In the genomic region with DNA sequence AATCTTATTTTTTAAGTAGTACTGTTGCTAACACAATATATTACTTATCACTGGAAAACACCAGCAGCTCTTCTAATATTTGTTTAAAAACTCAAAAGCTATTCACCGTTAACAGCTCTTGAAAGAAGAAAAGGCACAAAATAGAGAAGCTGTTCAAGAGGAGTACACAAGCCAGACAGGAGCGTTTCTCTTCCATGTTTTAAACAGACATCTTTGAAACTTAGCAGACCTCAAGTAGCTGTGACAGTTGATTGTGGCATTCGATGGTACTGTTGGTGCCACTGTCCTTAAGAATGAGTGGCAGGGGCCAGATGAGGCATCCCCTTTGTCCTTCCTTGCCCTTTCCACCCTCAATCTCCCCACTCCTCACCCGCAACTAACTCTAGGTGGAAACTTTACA, we compare ENCODE assay signal across 21 cellular contexts.
DNase-seq lines count a peak whose midpoint lies in the region; ATAC-seq and TF ChIP-seq lines count a peak whose summit lies in the region.
"Had no signal": no experiment of that assay in that cellular context is flagged by ENCODE, and none has a peak within 500 bp of the region (broad histone marks: within the 10 kb centered on the region; RNA-seq: fewer than 3 reads in every experiment).

No MANE protein-coding gene starts in this region.

- ATAC-seq in left lung (peak; percentile 18), GM18870 (IDR thresholded peaks at IDR 0.05; ENCODE audit: unreplicated experiment) (no peak), HG03196 (IDR thresholded peaks at IDR 0.05; ENCODE audit: unreplicated experiment) (no peak)
- ATAC-seq: activated CD4-positive, alpha-beta T cell treated with anti-CD3 and anti-CD28 coated beads for 36 hours; activated naive CD4-positive, alpha-beta T cell treated with anti-CD3 and anti-CD28 coated beads, Interleukin-2, amount 50 U/mL, for 72 hours; left colon had no signal

- no peaks in the 10 kb centered on the region for H3K36me3 ChIP-seq in left lung
- H3K36me3 ChIP-seq: BE2C, neutrophil had no signal

- H3K27me3 ChIP-seq in left lung = peaks cover 6 to 7% of the 10 kb centered on the region in 2 donors
- H3K27me3 ChIP-seq: BE2C, neutrophil had no signal

- DNase-seq in NCI-H1092 treated with DMSO at 0.1 percent for 48 hours (lab: John Stamatoyannopoulos, UW) (peak; percentile 72), NCI-H1092 (lab: John Stamatoyannopoulos, UW) (no peak), left lung (no peak), substantia nigra (lab: John Stamatoyannopoulos, UW) (peak in 1 of 49 donors; percentile 30), epidermal melanocyte (ENCODE audit: insufficient read length, low spot score) (no peak)
- DNase-seq: activated CD4-positive, alpha-beta T cell treated with anti-CD3 and anti-CD28 coated beads for 36 hours; BE2C; COR-L47; dermis blood vessel endothelial cell; HCEC 1CT; left colon; NCI-H2171 treated with DMSO at 0.1 percent for 48 hours; NK-92 treated with Interleukin-12 subunit alpha and Interleukin-12 subunit beta, amount 100 ng/mL, for 24 hours; retina; stimulated activated CD4-positive, alpha-beta T cell treated with anti-CD3 and anti-CD28 coated beads, Interleukin-15, amount 100 ng/mL, for 24 hours; trophoblast cell had no signal

- no peaks in the 10 kb centered on the region for H3K9me3 ChIP-seq in left lung
- H3K9me3 ChIP-seq: BE2C, neutrophil had no signal

- peaks cover 7 to 13% of the 10 kb centered on the region in 2 donors for H3K4me1 ChIP-seq in left lung
- H3K4me1 ChIP-seq: BE2C had no signal

- no peak for TF ChIP-seq CTCF in left lung (IDR thresholded peaks at IDR 0.05)

- intact Hi-C loops in left lung (cut with DNase I) = no loop called here

- H3K27ac ChIP-seq in angular gyrus (ENCODE audit: low read depth, low read length) (peak overlapping the region; percentile 83), left lung (no peak overlapping the region), substantia nigra (ENCODE audit: low read depth, low read length, poor library complexity, severe bottlenecking) (peak overlapping the region; percentile 96)
- H3K27ac ChIP-seq: neutrophil had no signal

- H3K4me3 ChIP-seq in left lung = no peak overlapping the region

Comparison
In these comparisons a context has a peak if more than half of its experiments do, and no peak if none do; other contexts are left out.
1. H3K27ac ChIP-seq: peak in angular gyrus (single experiment) and substantia nigra (single experiment); none in left lung (0 of 2).